ENCODE assay signal across 13 cellular contexts in genomic region chr5:32115985-32116384, GRCh38. TPM values are rescaled to one million over a fixed set of nuclear protein-coding genes. Genes with fewer than 3 reads are reported as not detected.
DNase-seq lines count a peak whose midpoint lies in the region; ATAC-seq, FAIRE-seq and TF ChIP-seq lines count a peak whose summit lies in the region.
"Had no signal": no experiment of that assay in that cellular context is flagged by ENCODE, and none has a peak within 500 bp of the region (broad histone marks: within the 10 kb centered on the region; RNA-seq: fewer than 3 reads in every experiment).

No MANE protein-coding gene starts in this region.

- 98% methylated on average over 3 of the region's 3 CpGs for WGBS in HepG2 (ENCODE audit: low lambda C conversion rate)
- WGBS in right lobe of liver (ENCODE audit: insufficient coverage, low coverage, low lambda C conversion rate, missing lambda C conversion rate), result 80% methylated on average over 3 of the region's 3 CpGs

- H3K27ac ChIP-seq in HepG2 (ENCODE audit: extremely low read length, insufficient read depth, low read length), result no peak overlapping the region
- no peak overlapping the region for H3K27ac ChIP-seq in right lobe of liver
- no peak overlapping the region for H3K27ac ChIP-seq in WERI-Rb-1
- H3K27ac ChIP-seq: C4-2B, left ventricle myocardium inferior had no signal

- H3K4me1 ChIP-seq in HepG2 (ENCODE audit: insufficient read depth, low read length) (peaks cover 9% of the 10 kb centered on the region), right lobe of liver (no peaks in the 10 kb centered on the region)

- H3K79me2 ChIP-seq in HepG2 (ENCODE audit: insufficient read depth, low read length), result peaks cover 3% of the 10 kb centered on the region

- BruUV-seq in HepG2 (replicated peaks; lab: Mats Ljungman, UMichigan) (no TSS peak), Calu3 (replicated peaks; lab: Mats Ljungman, UMichigan) (no TSS peak)

- ATAC-seq in HepG2 (peak; percentile 42), right lobe of liver (no peak)

- H3K4me2 ChIP-seq in HepG2 (ENCODE audit: low read depth, low read length), result no peak overlapping the region

- in situ Hi-C loops in HepG2 (cut with HindIII; ENCODE audit: extremely low pct_ligation_motif_present, low pct_unique_long_range_greater_than_20kb), result no loop called here

- intact Hi-C loops in HepG2 (cut with micrococcal nuclease; ENCODE audit: unreplicated experiment) (no loop called here), right lobe of liver (cut with DNase I) (no loop called here), Calu3 (cut with micrococcal nuclease; ENCODE audit: unreplicated experiment) (no loop called here)

- H3K36me3 ChIP-seq in HepG2 (replicated peaks in 1 of 2; ENCODE audit: control insufficient read depth in 1 of 2, insufficient read depth in 2 of 2, low read length in 2 of 2) (peaks cover 20 to 41% of the 10 kb centered on the region in 2 experiments), right lobe of liver (peaks cover 1 to 20% (median 9%) of the 10 kb centered on the region in 4 donors), WERI-Rb-1 (peaks cover 88% of the 10 kb centered on the region)

- H3K27me3 Mint-ChIP-seq in type B pancreatic cell, result no peaks in the 10 kb centered on the region
- H3K27me3 Mint-ChIP-seq in Calu3 (ENCODE audit: unreplicated experiment), result no peaks in the 10 kb centered on the region

- H3K36me3 Mint-ChIP-seq in type B pancreatic cell (peaks cover 38% of the 10 kb centered on the region), Calu3 (ENCODE audit: insufficient read depth, unreplicated experiment) (peaks cover 53% of the 10 kb centered on the region)

- FAIRE-seq in HepG2 (lab: Jason Lieb, UNC), result no peak

- no peaks in the 10 kb centered on the region for H3K27me3 ChIP-seq in HepG2 (ENCODE audit: control insufficient read depth in 1 of 2, insufficient read depth in 2 of 2, low read length in 2 of 2)
- H3K27me3 ChIP-seq in right lobe of liver, result no peaks in the 10 kb centered on the region
- H3K27me3 ChIP-seq in WERI-Rb-1 (ENCODE audit: insufficient read depth, low read depth, severe bottlenecking), result no peaks in the 10 kb centered on the region

- no peaks in the 10 kb centered on the region for H3K9me3 Mint-ChIP-seq in type B pancreatic cell
- no peaks in the 10 kb centered on the region for H3K9me3 Mint-ChIP-seq in Calu3 (ENCODE audit: low read depth, unreplicated experiment)

- POLR2A ChIA-PET in HepG2 (lab: Yijun Ruan, JAX), result no interaction called here

- H3K4me1 Mint-ChIP-seq in type B pancreatic cell (ENCODE audit: unreplicated experiment), result no peaks in the 10 kb centered on the region
- peaks cover 14% of the 10 kb centered on the region for H3K4me1 Mint-ChIP-seq in Calu3 (ENCODE audit: low read depth, unreplicated experiment)

- H3K27ac Mint-ChIP-seq in type B pancreatic cell, result no peak overlapping the region
- no peak overlapping the region for H3K27ac Mint-ChIP-seq in Calu3 (ENCODE audit: unreplicated experiment)

- H3K9ac ChIP-seq in HepG2 (ENCODE audit: insufficient read depth, low read depth, low read length), result no peak overlapping the region

- H2AFZ ChIP-seq in HepG2 (ENCODE audit: low read length), result no peak overlapping the region

- TF ChIP-seq RAD21 in HepG2 (CRISPR knock-in tag; IDR thresholded peaks at IDR 0.05), result no peak

- CTCF ChIA-PET in HepG2 (lab: Yijun Ruan, JAX; ENCODE audit: low intra/inter-chr PET ratio, low total read pairs) (no interaction called here), Calu3 (lab: Charles Lee) (no interaction called here)

- H3K4me3 Mint-ChIP-seq in type B pancreatic cell (no peak overlapping the region), Calu3 (ENCODE audit: low read depth, unreplicated experiment) (no peak overlapping the region)

- no peaks in the 10 kb centered on the region for H3K9me3 ChIP-seq in HepG2 (ENCODE audit: low read length)
- no peaks in the 10 kb centered on the region for H3K9me3 ChIP-seq in right lobe of liver
- no peaks in the 10 kb centered on the region for H3K9me3 ChIP-seq in WERI-Rb-1 (ENCODE audit: severe bottlenecking)
- H3K9me3 ChIP-seq: left ventricle myocardium inferior had no signal

- no peak for TF ChIP-seq EP300 in HepG2 (IDR thresholded peaks at IDR 0.05; ENCODE audit: low read depth in 2 of 2, low read length in 2 of 2)
- no peak for TF ChIP-seq EP300 in HepG2 (CRISPR knock-in tag; IDR thresholded peaks at IDR 0.05; ENCODE audit: borderline replicate concordance)

- DNase-seq in HepG2 (ENCODE audit: low spot score) (no peak), right lobe of liver (no peak), WERI-Rb-1 (no peak), fibroblast of villous mesenchyme (ENCODE audit: low read depth) (peak; percentile 33), type B pancreatic cell (ENCODE audit: extremely low spot score, unreplicated experiment) (no peak), NCI-H1092 treated with DMSO at 0.1 percent for 48 hours (lab: John Stamatoyannopoulos, UW) (no peak), NCI-H128 (lab: John Stamatoyannopoulos, UW; ENCODE audit: unreplicated experiment) (no peak), Calu3 (no peak)
- DNase-seq: left ventricle myocardium inferior; NCI-H1436 treated with DMSO at 0.1 percent for 48 hours; NK-92 treated with Interleukin-12 subunit alpha and Interleukin-12 subunit beta, amount 100 ng/mL, for 24 hours; stimulated activated naive CD4-positive, alpha-beta T cell had no signal

- H3K4me3 ChIP-seq in HepG2 (replicated peaks in 1 of 3; ENCODE audit: insufficient read depth in 1 of 3, low read depth in 2 of 3, low read length in 3 of 3) (no peak overlapping the region), right lobe of liver (no peak overlapping the region), WERI-Rb-1 (ENCODE audit: low read depth, low read length) (no peak overlapping the region), fibroblast of villous mesenchyme (ENCODE audit: low read depth, low read length) (no peak overlapping the region)
- H3K4me3 ChIP-seq: left ventricle myocardium inferior had no signal

- no peaks in the 10 kb centered on the region for H4K20me1 ChIP-seq in HepG2 (ENCODE audit: insufficient read depth, low read length)

- TF ChIP-seq CTCF in HepG2 (CRISPR knock-in tag; IDR thresholded peaks at IDR 0.05) (no peak), right lobe of liver (IDR thresholded peaks at IDR 0.05) (no peak), WERI-Rb-1 (IDR thresholded peaks at IDR 0.05; ENCODE audit: low read depth, low read length) (0 out of 2 replicates have a peak, but pooled peaks have one; percentile 14), fibroblast of villous mesenchyme (IDR thresholded peaks at IDR 0.05; ENCODE audit: insufficient read depth, low read depth, low read length) (peak; percentile 10), type B pancreatic cell (conservative IDR thresholded peaks at IDR 0.05) (peak; percentile 32), Calu3 (IDR thresholded peaks at IDR 0.05; ENCODE audit: unreplicated experiment) (no peak)

- TF ChIP-seq POLR2A in HepG2 (IDR thresholded peaks at IDR 0.05; ENCODE audit: insufficient read depth in 1 of 2, low read depth in 2 of 2, low read length in 2 of 2), result no peak
- no peak for TF ChIP-seq POLR2A in right lobe of liver (IDR thresholded peaks at IDR 0.05)

TF ChIP-seq in HepG2, 621 proteins besides CTCF, POLR2A, EP300 and RAD21 (continues in another document):
- TF ChIP-seq ZC3H13 (CRISPR knock-in tag; IDR thresholded peaks at IDR 0.05) (no peak), ZHX1 (CRISPR knock-in tag; IDR thresholded peaks at IDR 0.05; ENCODE audit: low read depth) (no peak)

RNA-seq across cellular contexts. Expression of gene GOLPH3, which starts 58.1 kb away (rescaled TPM):
- 84.5 and 102 TPM in 2 replicates for total RNA-seq in HepG2 (2016; rRNA removed; fragmentation: Illumina TruSeq; extraction: Trizol)
- total RNA-seq in HepG2 (2016; cell fraction: cytosol; rRNA removed; fragmentation: Illumina TruSeq; extraction: Trizol; ENCODE audit: low read depth), result 20.7 and 21.6 TPM in 2 replicates
- 86.0 and 93.9 TPM in 2 replicates for total RNA-seq in HepG2 (2016; cell fraction: insoluble cytoplasmic fraction; rRNA removed; fragmentation: Illumina TruSeq; extraction: Trizol)
- total RNA-seq in HepG2 (2016; cell fraction: membrane; rRNA removed; fragmentation: Illumina TruSeq; extraction: Trizol), result 76.0 and 82.4 TPM in 2 replicates
- 42.1 and 43.2 TPM in 2 replicates for total RNA-seq in HepG2 (2016; cell fraction: nucleus; rRNA removed; fragmentation: Illumina TruSeq; extraction: Trizol)
- 52.5 and 59.5 TPM in 2 replicates for polyA plus RNA-seq in HepG2 (2011; rRNA removed)
- 36.8 and 52.8 TPM in 2 replicates for polyA plus RNA-seq in HepG2 (2011; cell fraction: cytosol; rRNA removed)
- polyA plus RNA-seq in HepG2 (2011; cell fraction: nucleus; rRNA removed), result 22.0 TPM in 2 replicates
- 57.7 and 69.6 TPM in 2 replicates for polyA plus RNA-seq in HepG2 (2012)
- polyA plus RNA-seq in HepG2 (2016; cell fraction: cytosol; fragmentation: Illumina TruSeq; extraction: Trizol; ENCODE audit: low read depth), result 12.8 and 16.5 TPM in 2 replicates
- polyA plus RNA-seq in HepG2 (2016; cell fraction: insoluble cytoplasmic fraction; fragmentation: Illumina TruSeq; extraction: Trizol; ENCODE audit: low read depth), result 135 and 138 TPM in 2 replicates
- 56.5 and 60.8 TPM in 2 replicates for polyA plus RNA-seq in HepG2 (2016; cell fraction: membrane; fragmentation: Illumina TruSeq; extraction: Trizol; ENCODE audit: low read depth)
- polyA plus RNA-seq in HepG2 (2016; cell fraction: nucleus; fragmentation: Illumina TruSeq; extraction: Trizol; ENCODE audit: insufficient read depth, low read depth), result 72.8 and 76.3 TPM in 2 replicates
- 91.4 and 138 TPM in 2 replicates for polyA minus RNA-seq in HepG2 (2011; rRNA and poly(A)+ RNA removed; ENCODE audit: low replicate concordance)
- 69.1 and 70.2 TPM in 2 replicates for polyA minus RNA-seq in HepG2 (2011; cell fraction: cytosol; rRNA and poly(A)+ RNA removed)
- 52.3 and 58.3 TPM in 2 replicates for polyA minus RNA-seq in HepG2 (2011; cell fraction: nucleus; rRNA and poly(A)+ RNA removed)
- 100 to 1,000 TPM in 3 of 6 experiments, 10 to 100 TPM in 3; 59.1 to 141 (median 95.9) TPM for total RNA-seq in right lobe of liver
- 71.8 and 86.4 TPM in 2 replicates for total RNA-seq in fibroblast of villous mesenchyme
- total RNA-seq in type B pancreatic cell (ENCODE audit: low replicate concordance), result 72.9 and 102 TPM in 2 replicates
- total RNA-seq in Calu3 (2022), result 115 and 123 TPM in 2 replicates

Comparison
In these comparisons a context has a peak if more than half of its experiments do, and no peak if none do; other contexts are left out.
1. CTCF ChIP-seq: peak in WERI-Rb-1 (single experiment), fibroblast of villous mesenchyme (single experiment) and type B pancreatic cell (single experiment); none in HepG2 (single experiment), right lobe of liver (0 of 4) and Calu3 (single experiment).